1 cellular context compared by ENCODE assay signal in the genomic region with DNA sequence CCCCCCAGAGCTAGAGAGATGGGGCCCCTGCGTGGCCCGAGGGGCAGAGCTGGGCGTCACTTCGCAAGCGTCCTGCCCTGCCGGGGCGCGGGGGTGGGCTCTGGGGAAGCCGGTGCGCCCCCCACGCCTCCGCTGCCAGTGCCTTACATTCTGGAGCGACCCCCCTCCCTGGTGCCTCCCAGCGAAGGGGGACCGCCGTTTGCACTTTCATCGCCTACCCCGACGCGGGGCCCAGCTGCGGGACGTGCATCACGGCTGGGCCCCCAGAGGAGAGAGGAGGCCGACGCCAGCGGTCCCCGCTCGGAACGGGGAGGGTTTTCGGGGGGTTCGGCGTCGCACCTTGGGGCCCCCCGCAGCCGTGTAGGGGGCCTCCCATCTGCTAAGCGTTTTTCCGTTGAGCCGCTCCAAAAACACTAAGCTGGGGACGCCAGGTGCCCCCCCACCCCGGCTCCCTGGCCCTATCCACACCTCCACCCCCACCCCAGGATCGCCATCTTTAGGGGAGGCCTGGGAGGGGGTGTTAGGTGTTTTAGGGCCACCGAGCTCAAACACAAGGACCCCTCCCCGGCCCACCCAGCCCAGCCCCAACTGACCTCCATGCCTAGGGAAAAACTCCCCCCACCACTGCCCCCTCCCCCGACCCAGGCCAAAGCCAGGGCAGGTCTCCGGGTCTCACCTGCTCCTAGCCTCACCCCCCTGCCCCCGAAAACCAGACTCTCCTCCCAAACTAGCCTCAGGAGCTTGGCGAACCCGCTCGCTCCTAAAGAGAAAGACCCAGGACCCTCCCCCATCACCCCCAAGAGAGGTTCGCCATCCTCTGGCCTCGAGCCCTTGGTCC.
A peak's percentile ranks its signal among the peaks of the same experiment; 100 is the strongest.
TF ChIP-seq lines count a peak whose summit lies in the region.

No MANE protein-coding gene starts in this region.

TF ChIP-seq in HepG2, 621 proteins besides CTCF, POLR2A, EP300 and RAD21:
- TF ChIP-seq CHD2 (IDR thresholded peaks at IDR 0.05; ENCODE audit: low read depth, low read length) (no peak), AGO2 (optimal IDR thresholded peaks at IDR 0.05; ENCODE audit: low read depth, low read length) (peak; percentile 64)
